ENCODE assay signal across 10 cellular contexts in the genomic region with DNA sequence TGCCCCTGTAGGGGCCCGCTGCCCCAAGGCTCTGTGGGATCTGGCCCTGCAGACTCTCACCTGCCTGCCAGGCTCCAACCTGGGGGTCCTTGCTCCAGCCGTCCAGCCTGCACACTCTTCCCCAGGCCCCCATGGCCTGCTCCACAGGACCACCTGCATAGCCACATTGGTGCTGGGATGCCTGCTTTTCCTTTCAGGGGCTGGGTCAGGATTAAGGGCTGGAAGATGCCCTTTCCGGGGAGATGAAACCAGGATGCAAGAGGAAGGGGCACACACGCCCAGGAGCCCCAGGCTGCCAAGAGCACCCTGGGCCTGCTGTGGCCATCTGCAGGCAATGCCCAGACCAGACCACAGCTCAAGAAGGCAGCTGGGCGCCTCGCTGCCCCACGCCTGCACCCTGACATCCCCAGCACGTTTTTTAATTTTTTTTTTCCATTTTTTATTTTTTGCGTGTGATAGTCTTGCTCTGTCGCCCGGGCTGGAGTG.
"Had no signal": no experiment of that assay in that cellular context is flagged by ENCODE, and none has a peak within 500 bp of the region (broad histone marks: within the 10 kb centered on the region; RNA-seq: fewer than 3 reads in every experiment).

No MANE protein-coding gene starts in this region.

- H3K27ac Mint-ChIP-seq: activated B cell treated with CpG ODN at 0.5 μM for 24 hours; activated CD8-positive, alpha-beta T cell treated with anti-CD3 and anti-CD28 coated beads for 36 hours; activated naive CD8-positive, alpha-beta T cell treated with anti-CD3 and anti-CD28 coated beads, Interleukin-2, amount 10 ng/mL, durations not matched to agents 7 days and 5 days; activated T-cell treated with anti-CD3 and anti-CD28 coated beads, Interleukin-2, amount 50 U/mL, for 24 hours; activated T-helper 2 cell treated with anti-CD3 and anti-CD28 coated beads, Interferon-gamma antibody, Interleukin-2, Interleukin-4, amounts not matched to agents 10 μg/mL and 5 μg/mL and 100 μg/mL, durations not matched to agents 14 hours and 24 hours and 36 hours; memory B cell had no signal

- H2AFZ ChIP-seq: neural progenitor cell had no signal

- H3K36me3 Mint-ChIP-seq: activated naive CD8-positive, alpha-beta T cell treated with anti-CD3 and anti-CD28 coated beads, Interleukin-2, amount 10 ng/mL, durations not matched to agents 7 days and 5 days; neural progenitor cell had no signal

- H3K36me3 ChIP-seq: cardiac muscle cell, neural progenitor cell, ovary, thyroid gland had no signal

- H3K27me3 Mint-ChIP-seq: activated B cell treated with CpG ODN at 0.5 μM for 24 hours; activated CD8-positive, alpha-beta T cell treated with anti-CD3 and anti-CD28 coated beads for 36 hours; activated naive CD8-positive, alpha-beta T cell treated with anti-CD3 and anti-CD28 coated beads, Interleukin-2, amount 10 ng/mL, durations not matched to agents 7 days and 5 days; activated T-cell treated with anti-CD3 and anti-CD28 coated beads, Interleukin-2, amount 50 U/mL, for 24 hours had no signal

- H3K9me3 Mint-ChIP-seq: activated B cell treated with CpG ODN at 0.5 μM for 24 hours; activated CD8-positive, alpha-beta T cell treated with anti-CD3 and anti-CD28 coated beads for 36 hours; activated naive CD8-positive, alpha-beta T cell treated with anti-CD3 and anti-CD28 coated beads, Interleukin-2, amount 10 ng/mL, durations not matched to agents 7 days and 5 days; activated T-cell treated with anti-CD3 and anti-CD28 coated beads, Interleukin-2, amount 50 U/mL, for 24 hours; activated T-helper 2 cell treated with anti-CD3 and anti-CD28 coated beads, Interferon-gamma antibody, Interleukin-2, Interleukin-4, amounts not matched to agents 10 μg/mL and 5 μg/mL and 100 μg/mL, durations not matched to agents 14 hours and 24 hours and 36 hours; memory B cell had no signal

- H3K27me3 ChIP-seq: cardiac muscle cell, neural progenitor cell, ovary, thyroid gland had no signal

- H3K4me1 Mint-ChIP-seq: activated naive CD8-positive, alpha-beta T cell treated with anti-CD3 and anti-CD28 coated beads, Interleukin-2, amount 10 ng/mL, durations not matched to agents 7 days and 5 days had no signal

- H3K27ac ChIP-seq: cardiac muscle cell, neural progenitor cell, ovary, thyroid gland had no signal

- H3K4me3 ChIP-seq: cardiac muscle cell, neural progenitor cell, ovary, thyroid gland had no signal

- H3K9ac ChIP-seq: neural progenitor cell had no signal

- H3K4me2 ChIP-seq: neural progenitor cell had no signal

- H3K4me3 Mint-ChIP-seq: activated B cell treated with CpG ODN at 0.5 μM for 24 hours; activated CD8-positive, alpha-beta T cell treated with anti-CD3 and anti-CD28 coated beads for 36 hours; activated naive CD8-positive, alpha-beta T cell treated with anti-CD3 and anti-CD28 coated beads, Interleukin-2, amount 10 ng/mL, durations not matched to agents 7 days and 5 days; activated T-cell treated with anti-CD3 and anti-CD28 coated beads, Interleukin-2, amount 50 U/mL, for 24 hours; memory B cell; neural progenitor cell had no signal

- H3K9me3 ChIP-seq: ovary, thyroid gland had no signal
